Comparison of ENCODE assay signal across 13 cellular contexts in genomic region chr6:145904878-145905277, GRCh38. TPM values are rescaled to one million over a fixed set of nuclear protein-coding genes. Genes with fewer than 3 reads are reported as not detected.
A peak's percentile ranks its signal among the peaks of the same experiment; 100 is the strongest.
DNase-seq lines count a peak whose midpoint lies in the region; ATAC-seq and TF ChIP-seq lines count a peak whose summit lies in the region.
"Had no signal": no experiment of that assay in that cellular context is flagged by ENCODE, and none has a peak within 500 bp of the region (broad histone marks: within the 10 kb centered on the region; RNA-seq: fewer than 3 reads in every experiment).

No MANE protein-coding gene starts in this region.

- CTCF ChIA-PET in CD4-positive, alpha-beta memory T cell (lab: Charles Lee; ENCODE audit: partially characterized antibody), result no interaction called here

- no peak overlapping the region for H3K27ac ChIP-seq in CD4-positive, alpha-beta memory T cell (ENCODE audit: low read depth, low read length)
- H3K27ac ChIP-seq: esophagus muscularis mucosa, lower lobe of right lung, SJSA1, tibial nerve had no signal

- H3K4me3 Mint-ChIP-seq in CD4-positive, alpha-beta memory T cell, result no peak overlapping the region
- H3K4me3 Mint-ChIP-seq in brain (no peak overlapping the region), chondrocyte (ENCODE audit: unreplicated experiment) (no peak overlapping the region)
- no peak overlapping the region for H3K4me3 Mint-ChIP-seq in activated T-helper 1 cell treated with anti-CD3 and anti-CD28 coated beads, Interleukin-12 subunit alpha, Interleukin-12 subunit beta, Interleukin-2, Interleukin-4 antibody, amounts not matched to agents 30 ng/mL and 10 ng/mL and 1 ng/mL, durations not matched to agents 14 hours and 24 hours and 36 hours

- intact Hi-C loops in CD4-positive, alpha-beta memory T cell (cut with micrococcal nuclease), result no loop called here
- intact Hi-C loops in activated T-helper 1 cell treated with anti-CD3 and anti-CD28 coated beads, Interleukin-12 subunit alpha, Interleukin-12 subunit beta, Interleukin-2, Interleukin-4 antibody, amounts not matched to agents 30 ng/mL and 10 ng/mL and 1 ng/mL, durations not matched to agents 14 hours and 24 hours and 36 hours (cut with micrococcal nuclease), result no loop called here

- DNase-seq in CD4-positive, alpha-beta memory T cell, result no peak
- DNase-seq in chondrocyte (ENCODE audit: low spot score) (no peak), cortex of kidney (lab: John Stamatoyannopoulos, UW) (no peak), CD1c-positive myeloid dendritic cell (ENCODE audit: extremely low spot score) (no peak)
- DNase-seq in activated T-helper 1 cell treated with anti-CD3 and anti-CD28 coated beads, Interleukin-12 subunit alpha, Interleukin-12 subunit beta, Interleukin-2, Interleukin-4 antibody, amounts not matched to agents 30 ng/mL and 10 ng/mL and 1 ng/mL, durations not matched to agents 14 hours and 24 hours and 36 hours (ENCODE audit: low spot score), result no peak
- DNase-seq: activated naive CD4-positive, alpha-beta T cell; lower lobe of right lung had no signal

- H3K9me3 Mint-ChIP-seq in CD4-positive, alpha-beta memory T cell, result peaks cover 0 to 4% (median 1%) of the 10 kb centered on the region in 8 donors
- H3K9me3 Mint-ChIP-seq in brain (no peaks in the 10 kb centered on the region), chondrocyte (ENCODE audit: low read depth) (peaks cover 3% of the 10 kb centered on the region)
- H3K9me3 Mint-ChIP-seq in activated T-helper 1 cell treated with anti-CD3 and anti-CD28 coated beads, Interleukin-12 subunit alpha, Interleukin-12 subunit beta, Interleukin-2, Interleukin-4 antibody, amounts not matched to agents 30 ng/mL and 10 ng/mL and 1 ng/mL, durations not matched to agents 14 hours and 24 hours and 36 hours, result no peaks in the 10 kb centered on the region

- H3K27me3 ChIP-seq in CD4-positive, alpha-beta memory T cell (ENCODE audit: insufficient read depth, low read length), result no peaks in the 10 kb centered on the region
- H3K27me3 ChIP-seq: esophagus muscularis mucosa, SJSA1, tibial nerve had no signal

- H3K4me1 ChIP-seq in CD4-positive, alpha-beta memory T cell (ENCODE audit: insufficient read depth, low read length), result no peaks in the 10 kb centered on the region
- H3K4me1 ChIP-seq: lower lobe of right lung had no signal

- ATAC-seq in GM19395 (IDR thresholded peaks at IDR 0.05; ENCODE audit: unreplicated experiment) (peak; percentile 77), HG03469 (IDR thresholded peaks at IDR 0.05; ENCODE audit: unreplicated experiment) (peak; percentile 66)
- ATAC-seq: lower lobe of right lung had no signal

- no peak for TF ChIP-seq CTCF in brain (conservative IDR thresholded peaks at IDR 0.05)
- TF ChIP-seq CTCF in chondrocyte (IDR thresholded peaks at IDR 0.05), result no peak

- peaks cover 9% of the 10 kb centered on the region for H3K36me3 ChIP-seq in CD4-positive, alpha-beta memory T cell (ENCODE audit: insufficient read depth, low read length)

- peak overlapping the region in 4 of 7 donors; percentile 2 to 72 (median 14) for H3K27ac Mint-ChIP-seq in CD4-positive, alpha-beta memory T cell
- H3K27ac Mint-ChIP-seq in brain, result peak overlapping the region in 3 of 5 experiments; percentile 16 to 44 (median 27)
- no peak overlapping the region for H3K27ac Mint-ChIP-seq in chondrocyte (ENCODE audit: unreplicated experiment)
- H3K27ac Mint-ChIP-seq in activated T-helper 1 cell treated with anti-CD3 and anti-CD28 coated beads, Interleukin-12 subunit alpha, Interleukin-12 subunit beta, Interleukin-2, Interleukin-4 antibody, amounts not matched to agents 30 ng/mL and 10 ng/mL and 1 ng/mL, durations not matched to agents 14 hours and 24 hours and 36 hours, result no peak overlapping the region

- POLR2A ChIA-PET in CD4-positive, alpha-beta memory T cell (lab: Charles Lee; ENCODE audit: partially characterized antibody), result no interaction called here

- peaks cover 0 to 8% (median 4%) of the 10 kb centered on the region in 4 donors for H3K4me1 Mint-ChIP-seq in CD4-positive, alpha-beta memory T cell
- H3K4me1 Mint-ChIP-seq in brain (no peaks in the 10 kb centered on the region), chondrocyte (ENCODE audit: low read depth) (peaks cover 16% of the 10 kb centered on the region)
- H3K4me1 Mint-ChIP-seq in activated T-helper 1 cell treated with anti-CD3 and anti-CD28 coated beads, Interleukin-12 subunit alpha, Interleukin-12 subunit beta, Interleukin-2, Interleukin-4 antibody, amounts not matched to agents 30 ng/mL and 10 ng/mL and 1 ng/mL, durations not matched to agents 14 hours and 24 hours and 36 hours (ENCODE audit: low read depth), result peaks cover 11% of the 10 kb centered on the region

- H3K27me3 Mint-ChIP-seq in CD4-positive, alpha-beta memory T cell, result no peaks in the 10 kb centered on the region
- no peaks in the 10 kb centered on the region for H3K27me3 Mint-ChIP-seq in brain
- no peaks in the 10 kb centered on the region for H3K27me3 Mint-ChIP-seq in chondrocyte (ENCODE audit: low read depth)
- no peaks in the 10 kb centered on the region for H3K27me3 Mint-ChIP-seq in activated T-helper 1 cell treated with anti-CD3 and anti-CD28 coated beads, Interleukin-12 subunit alpha, Interleukin-12 subunit beta, Interleukin-2, Interleukin-4 antibody, amounts not matched to agents 30 ng/mL and 10 ng/mL and 1 ng/mL, durations not matched to agents 14 hours and 24 hours and 36 hours (ENCODE audit: insufficient read depth)

- H3K36me3 Mint-ChIP-seq in CD4-positive, alpha-beta memory T cell, result peaks cover 64 to 70% of the 10 kb centered on the region in 2 donors
- H3K36me3 Mint-ChIP-seq in brain (peaks cover 80% of the 10 kb centered on the region), chondrocyte (ENCODE audit: low read depth) (peaks cover 35% of the 10 kb centered on the region)
- peaks cover 34% of the 10 kb centered on the region for H3K36me3 Mint-ChIP-seq in activated T-helper 1 cell treated with anti-CD3 and anti-CD28 coated beads, Interleukin-12 subunit alpha, Interleukin-12 subunit beta, Interleukin-2, Interleukin-4 antibody, amounts not matched to agents 30 ng/mL and 10 ng/mL and 1 ng/mL, durations not matched to agents 14 hours and 24 hours and 36 hours (ENCODE audit: low read depth)

- H3K4me3 ChIP-seq in CD4-positive, alpha-beta memory T cell (ENCODE audit: low read length in 2 of 2), result no peak overlapping the region
- H3K4me3 ChIP-seq: esophagus muscularis mucosa, lower lobe of right lung, SJSA1, tibial nerve had no signal

- peaks cover 0 to 3% of the 10 kb centered on the region in 2 donors for H3K9me3 ChIP-seq in CD4-positive, alpha-beta memory T cell (ENCODE audit: control insufficient read depth in 1 of 2, low read length in 2 of 2)
- H3K9me3 ChIP-seq: esophagus muscularis mucosa, lower lobe of right lung, SJSA1, tibial nerve had no signal

RNA-seq across cellular contexts. Expression of gene SHPRH, which starts 59.3 kb away (rescaled TPM):
- 10 to 100 TPM; 37.5 to 38.8 TPM for total RNA-seq in CD4-positive, alpha-beta memory T cell
- 1 to 10 TPM; 6.7 to 7.5 TPM for polyA plus RNA-seq in CD4-positive, alpha-beta memory T cell
- 4.1 TPM for polyA plus RNA-seq in brain (ENCODE audit: insufficient read depth, low read depth, low replicate concordance)
- total RNA-seq in chondrocyte, result 10.9 to 16.6 TPM (median 11.5 TPM) in 3 replicates
- total RNA-seq in activated T-helper 1 cell treated with anti-CD3 and anti-CD28 coated beads, Interleukin-12 subunit alpha, Interleukin-12 subunit beta, Interleukin-2, Interleukin-4 antibody, amounts not matched to agents 30 ng/mL and 10 ng/mL and 1 ng/mL, durations not matched to agents 14 hours and 24 hours and 36 hours, result 20.4 and 20.7 TPM in 2 replicates

Comparison
In these comparisons a context has a peak if more than half of its experiments do, and no peak if none do; other contexts are left out.
1. H3K27ac Mint-ChIP-seq: peak in CD4-positive, alpha-beta memory T cell (4 of 7) and brain (3 of 5); none in chondrocyte (single experiment) and activated T-helper 1 cell treated with anti-CD3 and anti-CD28 coated beads, Interleukin-12 subunit alpha, Interleukin-12 subunit beta, Interleukin-2, Interleukin-4 antibody, amounts not matched to agents 30 ng/mL and 10 ng/mL and 1 ng/mL, durations not matched to agents 14 hours and 24 hours and 36 hours (single experiment).